In the genomic region with DNA sequence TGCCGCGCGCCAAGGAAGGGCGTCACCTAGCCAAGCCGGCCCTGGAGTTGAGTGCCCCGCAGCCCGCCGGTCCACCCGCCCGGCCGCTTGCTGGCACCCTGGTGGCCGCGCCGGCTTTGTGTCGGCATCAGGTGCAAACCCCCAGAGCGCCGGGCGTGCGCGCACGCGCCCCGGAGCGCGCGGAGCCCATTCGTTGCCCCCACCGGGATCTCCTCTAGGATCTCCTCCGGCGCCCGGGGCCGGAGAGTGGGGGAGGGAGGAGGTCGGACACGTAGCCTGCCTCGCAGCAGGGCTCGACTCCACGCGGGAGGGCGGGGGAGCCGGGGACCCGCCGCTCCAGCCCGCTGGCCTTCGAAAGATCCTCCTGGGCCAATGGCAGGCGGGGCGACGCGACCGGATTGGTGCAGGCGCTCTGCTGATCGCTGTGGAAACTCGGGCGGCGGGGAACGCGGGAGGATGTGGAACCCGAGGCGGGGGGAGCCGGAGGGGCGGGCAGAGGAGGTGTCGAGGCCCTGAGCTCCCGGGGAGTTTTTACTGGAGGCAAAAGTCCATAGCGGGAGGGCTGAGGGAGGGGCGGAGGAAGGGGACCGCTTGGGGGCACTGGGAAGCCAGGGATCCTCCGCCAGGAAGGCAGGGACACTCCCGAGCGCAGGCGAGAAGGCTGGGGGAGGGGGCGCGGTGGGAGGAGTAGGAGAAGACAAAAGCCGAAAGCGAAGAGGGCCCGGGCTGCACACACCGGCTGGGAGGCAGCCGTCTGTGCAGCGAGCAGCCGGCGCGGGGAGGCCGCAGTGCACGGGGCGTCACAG, we compare ENCODE assay signal across 1 cellular context.
TF ChIP-seq lines count a peak whose summit lies in the region.

A gene (plus strand): TSS at position 728 of the 806 bp plus-strand sequence. CDS start 91 bp downstream, outside the sequence.

TF ChIP-seq in A549, 52 proteins besides CTCF, POLR2A, EP300 and RAD21 (continued from another document):
- TF ChIP-seq JUNB (IDR thresholded peaks at IDR 0.05) (no peak), CEBPB (IDR thresholded peaks at IDR 0.05) (no peak), MAZ (IDR thresholded peaks at IDR 0.05; ENCODE audit: borderline replicate concordance, low read depth, low read length) (peak; percentile 8; the same call in 1 of the 2 replicates)
- TF ChIP-seq, protein P1, sequence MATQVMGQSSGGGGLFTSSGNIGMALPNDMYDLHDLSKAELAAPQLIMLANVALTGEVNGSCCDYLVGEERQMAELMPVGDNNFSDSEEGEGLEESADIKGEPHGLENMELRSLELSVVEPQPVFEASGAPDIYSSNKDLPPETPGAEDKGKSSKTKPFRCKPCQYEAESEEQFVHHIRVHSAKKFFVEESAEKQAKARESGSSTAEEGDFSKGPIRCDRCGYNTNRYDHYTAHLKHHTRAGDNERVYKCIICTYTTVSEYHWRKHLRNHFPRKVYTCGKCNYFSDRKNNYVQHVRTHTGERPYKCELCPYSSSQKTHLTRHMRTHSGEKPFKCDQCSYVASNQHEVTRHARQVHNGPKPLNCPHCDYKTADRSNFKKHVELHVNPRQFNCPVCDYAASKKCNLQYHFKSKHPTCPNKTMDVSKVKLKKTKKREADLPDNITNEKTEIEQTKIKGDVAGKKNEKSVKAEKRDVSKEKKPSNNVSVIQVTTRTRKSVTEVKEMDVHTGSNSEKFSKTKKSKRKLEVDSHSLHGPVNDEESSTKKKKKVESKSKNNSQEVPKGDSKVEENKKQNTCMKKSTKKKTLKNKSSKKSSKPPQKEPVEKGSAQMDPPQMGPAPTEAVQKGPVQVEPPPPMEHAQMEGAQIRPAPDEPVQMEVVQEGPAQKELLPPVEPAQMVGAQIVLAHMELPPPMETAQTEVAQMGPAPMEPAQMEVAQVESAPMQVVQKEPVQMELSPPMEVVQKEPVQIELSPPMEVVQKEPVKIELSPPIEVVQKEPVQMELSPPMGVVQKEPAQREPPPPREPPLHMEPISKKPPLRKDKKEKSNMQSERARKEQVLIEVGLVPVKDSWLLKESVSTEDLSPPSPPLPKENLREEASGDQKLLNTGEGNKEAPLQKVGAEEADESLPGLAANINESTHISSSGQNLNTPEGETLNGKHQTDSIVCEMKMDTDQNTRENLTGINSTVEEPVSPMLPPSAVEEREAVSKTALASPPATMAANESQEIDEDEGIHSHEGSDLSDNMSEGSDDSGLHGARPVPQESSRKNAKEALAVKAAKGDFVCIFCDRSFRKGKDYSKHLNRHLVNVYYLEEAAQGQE (IDR thresholded peaks at IDR 0.05): no peak
